In genomic region chr1:213414346-213414745, GRCh38 we compare ENCODE assay signal across 21 cellular contexts.
"Had no signal": no experiment of that assay in that cellular context is flagged by ENCODE, and none has a peak within 500 bp of the region (broad histone marks: within the 10 kb centered on the region; RNA-seq: fewer than 3 reads in every experiment).

No MANE protein-coding gene starts in this region.

- H3K36me3 ChIP-seq: esophagus squamous epithelium, gastrocnemius medialis, heart right ventricle, lower lobe of right lung had no signal

- ATAC-seq: effector memory CD8-positive, alpha-beta T cell; gastrocnemius medialis; heart right ventricle; left colon; left lobe of liver; left ventricle myocardium superior; lower lobe of right lung; naive thymus-derived CD4-positive, alpha-beta T cell had no signal

- H3K9me3 ChIP-seq: esophagus squamous epithelium, gastrocnemius medialis, lower lobe of right lung had no signal

- DNase-seq: dermis blood vessel endothelial cell; dorsolateral prefrontal cortex; effector CD8-positive, alpha-beta T cell; effector memory CD8-positive, alpha-beta T cell; esophagus squamous epithelium; foreskin fibroblast; foreskin melanocyte; gastrocnemius medialis; glutamatergic neuron; heart right ventricle; hippocampal formation; kidney; kidney glomerular epithelial cell; left colon; left ventricle myocardium superior; lower lobe of right lung; mesendoderm; midbrain; naive thymus-derived CD4-positive, alpha-beta T cell had no signal

- H3K4me1 ChIP-seq: esophagus squamous epithelium, gastrocnemius medialis, lower lobe of right lung had no signal

- H3K4me3 Mint-ChIP-seq: effector memory CD8-positive, alpha-beta T cell; naive thymus-derived CD4-positive, alpha-beta T cell had no signal

- H3K27me3 ChIP-seq: dorsolateral prefrontal cortex, esophagus squamous epithelium, gastrocnemius medialis had no signal

- H3K27ac Mint-ChIP-seq: effector memory CD8-positive, alpha-beta T cell; naive thymus-derived CD4-positive, alpha-beta T cell had no signal

- H3K9me3 Mint-ChIP-seq: effector memory CD8-positive, alpha-beta T cell had no signal

- H3K27ac ChIP-seq: coronary artery, dorsolateral prefrontal cortex, esophagus squamous epithelium, gastrocnemius medialis, heart right ventricle, lower lobe of right lung had no signal

- H3K4me3 ChIP-seq: coronary artery, dorsolateral prefrontal cortex, esophagus squamous epithelium, gastrocnemius medialis, heart right ventricle, lower lobe of right lung had no signal
